Comparison of ENCODE assay signal across 7 cellular contexts in the genomic region with DNA sequence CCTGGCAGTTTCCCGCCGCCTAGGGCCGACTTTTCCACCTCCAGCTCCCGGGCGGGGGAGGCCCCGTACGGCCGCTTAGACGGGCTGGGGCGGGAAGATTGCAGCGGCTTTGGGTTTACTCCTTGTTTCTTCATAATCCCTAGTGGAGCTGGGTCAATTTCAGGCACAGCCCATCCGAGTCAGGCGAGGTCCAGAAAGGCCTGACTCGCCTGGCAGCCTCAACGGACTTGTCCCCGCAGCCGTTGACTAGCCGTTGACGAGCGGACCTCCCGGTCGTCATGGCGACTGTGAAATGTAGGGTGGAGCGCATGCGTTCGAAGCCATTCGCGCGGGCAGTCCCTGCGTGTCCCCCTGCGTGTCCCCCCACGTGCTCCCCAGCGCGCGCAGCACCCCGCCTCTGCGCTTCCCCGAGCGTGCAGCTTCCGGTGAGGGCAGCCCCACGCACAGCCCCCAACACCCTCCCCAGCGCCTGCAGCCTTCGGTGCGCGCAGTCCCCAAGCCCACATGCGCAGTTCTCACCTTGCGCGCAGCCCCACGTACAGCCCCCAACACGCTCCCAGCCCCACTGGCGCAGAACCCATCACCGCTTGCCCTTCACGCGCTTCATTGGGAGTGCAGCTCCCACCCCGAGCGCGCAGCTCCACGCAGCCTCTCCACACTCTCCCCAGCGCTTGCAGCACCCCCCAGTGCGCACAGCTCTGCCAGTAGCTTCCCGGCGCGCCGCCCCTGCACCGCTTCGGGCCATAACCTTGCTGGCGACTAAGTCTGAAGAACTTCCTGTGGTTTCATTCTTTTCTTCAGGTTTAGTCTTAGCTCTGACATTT.
DNase-seq lines count a peak whose midpoint lies in the region; ATAC-seq and TF ChIP-seq lines count a peak whose summit lies in the region.

No MANE protein-coding gene starts in this region.

- under 1% methylated on average over 67 of the region's 67 CpGs for WGBS in right cardiac atrium

- peak overlapping the region; percentile 93 for H2AFZ ChIP-seq in GM23338

- peak; percentile 84 for ATAC-seq in GM23338
- ATAC-seq in activated naive CD8-positive, alpha-beta T cell treated with anti-CD3 and anti-CD28 coated beads, Interleukin-2, amount 10 ng/mL, durations not matched to agents 7 days and 5 days (ENCODE audit: low read depth), result peak; percentile 42
- peak; percentile 92 to 94 for ATAC-seq in right cardiac atrium
- no peak for ATAC-seq in HG02885 (IDR thresholded peaks at IDR 0.05; ENCODE audit: poor library complexity, unreplicated experiment)
- ATAC-seq in GM21367 (IDR thresholded peaks at IDR 0.05; ENCODE audit: unreplicated experiment), result no peak

- H4K20me1 ChIP-seq in GM23338 (replicated peaks; ENCODE audit: insufficient read depth), result no peaks in the 10 kb centered on the region

- H3K4me2 ChIP-seq in GM23338, result peak overlapping the region; percentile 88

- DNase-seq in GM23338 (ENCODE audit: low spot score) (peak; percentile 64), NCI-H226 (peak; percentile 3), right cardiac atrium (peak; percentile 79 to 92 (median 90)), putamen (ENCODE audit: low spot score) (peak; percentile 68)
- peak; percentile 38 for DNase-seq in activated naive CD8-positive, alpha-beta T cell treated with anti-CD3 and anti-CD28 coated beads, Interleukin-2, amount 10 ng/mL, durations not matched to agents 7 days and 5 days

- peaks cover 36% of the 10 kb centered on the region for H3K27me3 Mint-ChIP-seq in GM23338 (ENCODE audit: insufficient read depth, low read depth, poor library complexity)
- H3K27me3 Mint-ChIP-seq in activated naive CD8-positive, alpha-beta T cell treated with anti-CD3 and anti-CD28 coated beads, Interleukin-2, amount 10 ng/mL, durations not matched to agents 7 days and 5 days, result peaks cover 39% of the 10 kb centered on the region

- no peak overlapping the region for H3K27ac Mint-ChIP-seq in GM23338
- H3K27ac Mint-ChIP-seq in activated naive CD8-positive, alpha-beta T cell treated with anti-CD3 and anti-CD28 coated beads, Interleukin-2, amount 10 ng/mL, durations not matched to agents 7 days and 5 days, result no peak overlapping the region

- peak overlapping the region; percentile 70 for H3K4me3 Mint-ChIP-seq in GM23338
- H3K4me3 Mint-ChIP-seq in activated naive CD8-positive, alpha-beta T cell treated with anti-CD3 and anti-CD28 coated beads, Interleukin-2, amount 10 ng/mL, durations not matched to agents 7 days and 5 days, result peak overlapping the region; percentile 77

- H3K9me3 ChIP-seq in right cardiac atrium (ENCODE audit: control insufficient read depth, low read length), result no peaks in the 10 kb centered on the region

- H3K4me3 ChIP-seq in GM23338 (peak overlapping the region; percentile 64), right cardiac atrium (ENCODE audit: low read length) (peak overlapping the region; percentile 31)

- H3K36me3 ChIP-seq in GM23338 (ENCODE audit: insufficient read depth), result no peaks in the 10 kb centered on the region

- no peaks in the 10 kb centered on the region for H3K36me3 Mint-ChIP-seq in GM23338 (ENCODE audit: low read depth)
- H3K36me3 Mint-ChIP-seq in activated naive CD8-positive, alpha-beta T cell treated with anti-CD3 and anti-CD28 coated beads, Interleukin-2, amount 10 ng/mL, durations not matched to agents 7 days and 5 days, result no peaks in the 10 kb centered on the region

- no peaks in the 10 kb centered on the region; the same call in 2 of the 3 replicates for H3K9me3 Mint-ChIP-seq in GM23338
- no peaks in the 10 kb centered on the region for H3K9me3 Mint-ChIP-seq in activated naive CD8-positive, alpha-beta T cell treated with anti-CD3 and anti-CD28 coated beads, Interleukin-2, amount 10 ng/mL, durations not matched to agents 7 days and 5 days

- intact Hi-C loops in right cardiac atrium (cut with DNase I), result loop anchor here in 1 of 4 donors (10.0 kb wide), 1 partner anchor 349 kb away; no protein-coding TSS in a partner anchor

- no peaks in the 10 kb centered on the region for H3K9me2 ChIP-seq in GM23338 (ENCODE audit: insufficient read depth)

- H3K4me1 Mint-ChIP-seq in GM23338, result peaks cover 4% of the 10 kb centered on the region; the same call in 2 of the 3 replicates
- H3K4me1 Mint-ChIP-seq in activated naive CD8-positive, alpha-beta T cell treated with anti-CD3 and anti-CD28 coated beads, Interleukin-2, amount 10 ng/mL, durations not matched to agents 7 days and 5 days, result peaks cover 5% of the 10 kb centered on the region

- H3K27me3 ChIP-seq in GM23338 (ENCODE audit: insufficient read depth), result peaks cover 55% of the 10 kb centered on the region
- no peaks in the 10 kb centered on the region for H3K27me3 ChIP-seq in right cardiac atrium (ENCODE audit: control insufficient read depth, insufficient read depth)

- H3K27ac ChIP-seq in GM23338 (ENCODE audit: low read depth) (no peak overlapping the region), right cardiac atrium (ENCODE audit: low read length) (peak overlapping the region; percentile 51)

- no peak for TF ChIP-seq CTCF in GM23338 (conservative IDR thresholded peaks at IDR 0.05; ENCODE audit: low read depth in 2 of 2)

- no peaks in the 10 kb centered on the region for H3F3A ChIP-seq in GM23338 (replicated peaks; ENCODE audit: low read depth)

- no peaks in the 10 kb centered on the region for H3K4me1 ChIP-seq in GM23338 (ENCODE audit: insufficient read depth)
- no peaks in the 10 kb centered on the region for H3K4me1 ChIP-seq in right cardiac atrium (ENCODE audit: control insufficient read depth, insufficient read depth, low read length)

- no peaks in the 10 kb centered on the region for H3K79me2 ChIP-seq in GM23338 (replicated peaks; ENCODE audit: insufficient read depth)

- POLR2A ChIA-PET in activated naive CD8-positive, alpha-beta T cell treated with anti-CD3 and anti-CD28 coated beads, Interleukin-2, amount 10 ng/mL, durations not matched to agents 7 days and 5 days (lab: Charles Lee), result no interaction called here

TF ChIP-seq in GM23338, 12 proteins besides CTCF, POLR2A, EP300 and RAD21 (continues in another document):
- TF ChIP-seq POLR2AphosphoS5 (IDR thresholded peaks at IDR 0.05; ENCODE audit: low read depth) (no peak), EZH2phosphoT487 (IDR thresholded peaks at IDR 0.05; ENCODE audit: unreplicated experiment) (no peak), CREB1 (CRISPR knock-in tag; IDR thresholded peaks at IDR 0.05; ENCODE audit: low read depth) (no peak)
- TF ChIP-seq, protein P1, sequence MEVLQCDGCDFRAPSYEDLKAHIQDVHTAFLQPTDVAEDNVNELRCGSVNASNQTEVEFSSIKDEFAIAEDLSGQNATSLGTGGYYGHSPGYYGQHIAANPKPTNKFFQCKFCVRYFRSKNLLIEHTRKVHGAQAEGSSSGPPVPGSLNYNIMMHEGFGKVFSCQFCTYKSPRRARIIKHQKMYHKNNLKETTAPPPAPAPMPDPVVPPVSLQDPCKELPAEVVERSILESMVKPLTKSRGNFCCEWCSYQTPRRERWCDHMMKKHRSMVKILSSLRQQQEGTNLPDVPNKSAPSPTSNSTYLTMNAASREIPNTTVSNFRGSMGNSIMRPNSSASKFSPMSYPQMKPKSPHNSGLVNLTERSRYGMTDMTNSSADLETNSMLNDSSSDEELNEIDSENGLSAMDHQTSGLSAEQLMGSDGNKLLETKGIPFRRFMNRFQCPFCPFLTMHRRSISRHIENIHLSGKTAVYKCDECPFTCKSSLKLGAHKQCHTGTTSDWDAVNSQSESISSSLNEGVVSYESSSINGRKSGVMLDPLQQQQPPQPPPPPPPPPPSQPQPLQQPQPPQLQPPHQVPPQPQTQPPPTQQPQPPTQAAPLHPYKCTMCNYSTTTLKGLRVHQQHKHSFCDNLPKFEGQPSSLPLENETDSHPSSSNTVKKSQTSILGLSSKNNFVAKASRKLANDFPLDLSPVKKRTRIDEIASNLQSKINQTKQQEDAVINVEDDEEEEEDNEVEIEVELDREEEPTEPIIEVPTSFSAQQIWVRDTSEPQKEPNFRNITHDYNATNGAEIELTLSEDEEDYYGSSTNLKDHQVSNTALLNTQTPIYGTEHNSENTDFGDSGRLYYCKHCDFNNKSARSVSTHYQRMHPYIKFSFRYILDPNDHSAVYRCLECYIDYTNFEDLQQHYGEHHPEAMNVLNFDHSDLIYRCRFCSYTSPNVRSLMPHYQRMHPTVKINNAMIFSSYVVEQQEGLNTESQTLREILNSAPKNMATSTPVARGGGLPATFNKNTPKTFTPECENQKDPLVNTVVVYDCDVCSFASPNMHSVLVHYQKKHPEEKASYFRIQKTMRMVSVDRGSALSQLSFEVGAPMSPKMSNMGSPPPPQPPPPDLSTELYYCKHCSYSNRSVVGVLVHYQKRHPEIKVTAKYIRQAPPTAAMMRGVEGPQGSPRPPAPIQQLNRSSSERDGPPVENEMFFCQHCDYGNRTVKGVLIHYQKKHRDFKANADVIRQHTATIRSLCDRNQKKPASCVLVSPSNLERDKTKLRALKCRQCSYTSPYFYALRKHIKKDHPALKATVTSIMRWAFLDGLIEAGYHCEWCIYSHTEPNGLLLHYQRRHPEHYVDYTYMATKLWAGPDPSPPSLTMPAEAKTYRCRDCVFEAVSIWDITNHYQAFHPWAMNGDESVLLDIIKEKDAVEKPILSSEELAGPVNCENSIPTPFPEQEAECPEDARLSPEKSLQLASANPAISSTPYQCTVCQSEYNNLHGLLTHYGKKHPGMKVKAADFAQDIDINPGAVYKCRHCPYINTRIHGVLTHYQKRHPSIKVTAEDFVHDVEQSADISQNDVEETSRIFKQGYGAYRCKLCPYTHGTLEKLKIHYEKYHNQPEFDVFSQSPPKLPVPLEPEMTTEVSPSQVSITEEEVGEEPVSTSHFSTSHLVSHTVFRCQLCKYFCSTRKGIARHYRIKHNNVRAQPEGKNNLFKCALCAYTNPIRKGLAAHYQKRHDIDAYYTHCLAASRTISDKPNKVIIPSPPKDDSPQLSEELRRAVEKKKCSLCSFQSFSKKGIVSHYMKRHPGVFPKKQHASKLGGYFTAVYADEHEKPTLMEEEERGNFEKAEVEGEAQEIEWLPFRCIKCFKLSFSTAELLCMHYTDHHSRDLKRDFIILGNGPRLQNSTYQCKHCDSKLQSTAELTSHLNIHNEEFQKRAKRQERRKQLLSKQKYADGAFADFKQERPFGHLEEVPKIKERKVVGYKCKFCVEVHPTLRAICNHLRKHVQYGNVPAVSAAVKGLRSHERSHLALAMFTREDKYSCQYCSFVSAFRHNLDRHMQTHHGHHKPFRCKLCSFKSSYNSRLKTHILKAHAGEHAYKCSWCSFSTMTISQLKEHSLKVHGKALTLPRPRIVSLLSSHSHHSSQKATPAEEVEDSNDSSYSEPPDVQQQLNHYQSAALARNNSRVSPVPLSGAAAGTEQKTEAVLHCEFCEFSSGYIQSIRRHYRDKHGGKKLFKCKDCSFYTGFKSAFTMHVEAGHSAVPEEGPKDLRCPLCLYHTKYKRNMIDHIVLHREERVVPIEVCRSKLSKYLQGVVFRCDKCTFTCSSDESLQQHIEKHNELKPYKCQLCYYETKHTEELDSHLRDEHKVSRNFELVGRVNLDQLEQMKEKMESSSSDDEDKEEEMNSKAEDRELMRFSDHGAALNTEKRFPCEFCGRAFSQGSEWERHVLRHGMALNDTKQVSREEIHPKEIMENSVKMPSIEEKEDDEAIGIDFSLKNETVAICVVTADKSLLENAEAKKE (CRISPR knock-in tag; IDR thresholded peaks at IDR 0.05), result no peak

Comparison
In these comparisons a context has a peak if more than half of its experiments do, and no peak if none do; other contexts are left out.
1. ATAC-seq: peak in GM23338 (single experiment), activated naive CD8-positive, alpha-beta T cell treated with anti-CD3 and anti-CD28 coated beads, Interleukin-2, amount 10 ng/mL, durations not matched to agents 7 days and 5 days (single experiment) and right cardiac atrium (2 of 2); none in HG02885 (single experiment) and GM21367 (single experiment).
2. DNase-seq: peak in every context shown above with its lines; median percentile 90 in right cardiac atrium; 68 in putamen; 64 in GM23338; 38 in activated naive CD8-positive, alpha-beta T cell treated with anti-CD3 and anti-CD28 coated beads, Interleukin-2, amount 10 ng/mL, durations not matched to agents 7 days and 5 days; 3 in NCI-H226.